In the genomic region with DNA sequence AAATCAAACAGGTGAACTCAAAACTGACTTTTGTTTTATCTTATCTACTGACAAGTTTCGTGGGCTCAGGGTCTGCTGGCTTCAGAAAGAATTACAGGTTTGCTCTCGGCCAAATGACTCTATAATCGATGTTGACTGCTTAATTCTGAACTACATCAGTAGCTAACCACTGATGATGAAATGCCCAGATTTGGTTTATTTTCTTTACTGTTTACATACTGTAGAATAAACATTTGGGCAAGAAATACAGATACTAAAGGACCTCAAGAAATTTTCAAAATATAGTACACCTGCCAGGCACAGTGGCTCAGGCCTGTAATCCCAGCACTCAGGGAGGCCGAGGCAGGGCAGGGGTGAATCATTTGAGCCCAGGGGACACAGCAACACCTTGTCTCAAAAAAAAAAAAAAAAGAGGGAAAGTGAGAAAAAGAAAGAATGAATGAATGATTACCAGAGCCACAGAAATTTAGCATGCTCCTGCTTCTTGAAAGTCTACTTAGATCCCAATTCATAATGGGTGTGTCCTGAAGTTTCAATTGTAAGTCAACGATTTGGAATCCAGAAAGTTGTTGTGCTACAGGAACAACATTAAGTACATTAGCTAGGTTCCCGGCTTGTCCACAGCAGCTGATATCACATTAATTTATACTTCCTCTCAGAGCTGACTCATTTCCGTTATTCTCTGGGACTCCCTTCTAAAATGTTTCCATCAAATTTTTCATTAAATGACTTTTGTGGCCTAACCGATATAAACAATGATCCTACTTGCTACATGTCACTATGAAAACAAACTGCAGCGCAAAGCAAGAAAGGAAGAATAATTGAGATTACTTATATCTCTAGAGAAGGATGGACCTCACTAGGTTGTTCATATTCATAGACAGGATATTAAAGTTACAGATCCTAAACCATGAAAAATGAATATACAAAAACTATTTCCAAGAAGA, we compare ENCODE assay signal across 9 cellular contexts.
DNase-seq lines count a peak whose midpoint lies in the region; ATAC-seq, FAIRE-seq and TF ChIP-seq lines count a peak whose summit lies in the region.
"Had no signal": no experiment of that assay in that cellular context is flagged by ENCODE, and none has a peak within 500 bp of the region (broad histone marks: within the 10 kb centered on the region; RNA-seq: fewer than 3 reads in every experiment).

No MANE protein-coding gene starts in this region.

- no peaks in the 10 kb centered on the region for H3K27me3 Mint-ChIP-seq in activated naive CD4-positive, alpha-beta T cell treated with anti-CD3 and anti-CD28 coated beads for 36 hours (ENCODE audit: low read depth)

- H3K4me3 ChIP-seq in SK-N-MC (peak overlapping the region; percentile 29; the same call in 1 of the 2 replicates), tibial artery (no peak overlapping the region), small intestine (ENCODE audit: low read depth in 1 of 2, low read length in 2 of 2) (no peak overlapping the region)

- no peaks in the 10 kb centered on the region for H3K36me3 ChIP-seq in SK-N-MC (ENCODE audit: insufficient read depth, low read length)
- H3K36me3 ChIP-seq in tibial artery, result no peaks in the 10 kb centered on the region
- H3K36me3 ChIP-seq in small intestine (ENCODE audit: control insufficient read depth in 2 of 2, insufficient read depth in 2 of 2, low read length in 2 of 2), result no peaks in the 10 kb centered on the region

- 37 to 48% (median 47%) methylated on average over 9 of the region's 9 CpGs for WGBS in small intestine, 3 donors

- ATAC-seq in GM19023 (IDR thresholded peaks at IDR 0.05; ENCODE audit: unreplicated experiment), result no peak

- no peak overlapping the region for H3K9ac ChIP-seq in SK-N-MC (ENCODE audit: insufficient read length)

- H3K27ac ChIP-seq in SK-N-MC (peak overlapping the region; percentile 76; the same call in 1 of the 2 replicates), tibial artery (peak overlapping the region; percentile 37 to 53), small intestine (ENCODE audit: low read depth in 1 of 2, low read length in 1 of 2) (no peak overlapping the region), caudate nucleus (ENCODE audit: low read depth, low read length) (no peak overlapping the region)
- H3K27ac ChIP-seq: VCaP had no signal

- H3K4me1 Mint-ChIP-seq in activated naive CD4-positive, alpha-beta T cell treated with anti-CD3 and anti-CD28 coated beads for 36 hours (ENCODE audit: low read depth), result peaks cover 55% of the 10 kb centered on the region

- intact Hi-C loops in activated naive CD4-positive, alpha-beta T cell treated with anti-CD3 and anti-CD28 coated beads for 36 hours (cut with micrococcal nuclease), result loop anchor here (1.0 to 5.0 kb wide), 3 partner anchors 29 to 564 kb away; no protein-coding TSS in a partner anchor
- intact Hi-C loops in tibial artery (cut with DNase I; ENCODE audit: low total_unique reads), result no loop called here

- H3K27ac Mint-ChIP-seq in activated naive CD4-positive, alpha-beta T cell treated with anti-CD3 and anti-CD28 coated beads for 36 hours, result peak overlapping the region; percentile 13

- no peaks in the 10 kb centered on the region for H3K27me3 ChIP-seq in tibial artery
- no peaks in the 10 kb centered on the region for H3K27me3 ChIP-seq in small intestine (ENCODE audit: control insufficient read depth in 2 of 2, insufficient read depth in 2 of 2, low read length in 2 of 2)

- H3K9me3 Mint-ChIP-seq in activated naive CD4-positive, alpha-beta T cell treated with anti-CD3 and anti-CD28 coated beads for 36 hours, result no peaks in the 10 kb centered on the region

- no peak for FAIRE-seq in small intestine (lab: Jason Lieb, UNC)

- CTCF ChIA-PET in activated naive CD4-positive, alpha-beta T cell treated with anti-CD3 and anti-CD28 coated beads for 36 hours (lab: Charles Lee), result interaction anchor here (1.0 to 3.1 kb wide), 3 partner anchors 80 to 454 kb away, joined by 3 to 24 read pairs (median 4); no protein-coding TSS in a partner anchor

- DNase-seq in activated naive CD4-positive, alpha-beta T cell treated with anti-CD3 and anti-CD28 coated beads for 36 hours, result no peak
- DNase-seq in activated naive CD4-positive, alpha-beta T cell treated with anti-CD3 and anti-CD28 coated beads, Interleukin-2, amount 50 U/mL, for 16 hours, result no peak
- DNase-seq in SK-N-MC (ENCODE audit: low read depth, low spot score), result peak; percentile 78
- DNase-seq in glomerular endothelial cell (ENCODE audit: extremely low read depth, low read depth, low spot score), result peak; percentile 92
- DNase-seq in tibial artery, result no peak
- no peak for DNase-seq in small intestine
- no peak for DNase-seq in caudate nucleus (lab: John Stamatoyannopoulos, UW)

- H3K4me1 ChIP-seq in tibial artery, result peaks cover 0 to 90% (median 54%) of the 10 kb centered on the region in 4 donors
- peaks cover 0 to 6% of the 10 kb centered on the region in 2 donors for H3K4me1 ChIP-seq in small intestine (ENCODE audit: control insufficient read depth in 2 of 2, insufficient read depth in 1 of 2, low read depth in 1 of 2, low read length in 1 of 2)

- H3K4me3 Mint-ChIP-seq in activated naive CD4-positive, alpha-beta T cell treated with anti-CD3 and anti-CD28 coated beads for 36 hours, result no peak overlapping the region

- no peaks in the 10 kb centered on the region for H3K36me3 Mint-ChIP-seq in activated naive CD4-positive, alpha-beta T cell treated with anti-CD3 and anti-CD28 coated beads for 36 hours (ENCODE audit: low read depth)

- H3K9me3 ChIP-seq in SK-N-MC (ENCODE audit: low read depth, low read length) (no peaks in the 10 kb centered on the region), tibial artery (no peaks in the 10 kb centered on the region), small intestine (ENCODE audit: control insufficient read depth, low read depth) (no peaks in the 10 kb centered on the region)

- no peak for TF ChIP-seq CTCF in tibial artery (IDR thresholded peaks at IDR 0.05)

Comparison
In these comparisons a context has a peak if more than half of its experiments do, and no peak if none do; other contexts are left out.
1. DNase-seq: peak in SK-N-MC (single experiment) and glomerular endothelial cell (single experiment); none in activated naive CD4-positive, alpha-beta T cell treated with anti-CD3 and anti-CD28 coated beads for 36 hours (single experiment), activated naive CD4-positive, alpha-beta T cell treated with anti-CD3 and anti-CD28 coated beads, Interleukin-2, amount 50 U/mL, for 16 hours (single experiment), tibial artery (0 of 2), small intestine (single experiment) and caudate nucleus (0 of 61).
2. H3K27ac ChIP-seq: peak in SK-N-MC (single experiment) and tibial artery (2 of 2); none in small intestine (0 of 2) and caudate nucleus (single experiment).